In the genomic region with DNA sequence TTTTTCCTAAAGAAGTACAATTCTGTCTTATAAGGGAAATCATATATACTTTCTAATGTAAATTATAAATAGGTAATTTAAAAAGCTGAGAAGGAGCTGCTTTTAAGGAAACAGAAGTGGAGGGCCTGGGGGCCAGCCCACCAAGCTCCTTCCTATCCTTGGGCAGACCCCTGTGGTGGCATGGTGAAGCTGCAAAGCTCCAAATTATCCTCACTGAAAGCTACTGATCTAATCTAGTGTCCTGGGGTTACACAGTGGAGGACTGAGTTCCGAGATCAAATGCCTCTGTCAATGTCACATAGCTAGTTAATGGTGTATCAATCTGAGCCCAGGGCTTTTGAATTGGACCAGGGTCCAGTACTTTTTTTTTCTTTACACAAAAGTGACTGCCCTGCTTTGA, we compare ENCODE assay signal across 16 cellular contexts.
A peak's percentile ranks its signal among the peaks of the same experiment; 100 is the strongest.
DNase-seq lines count a peak whose midpoint lies in the region; ATAC-seq and TF ChIP-seq lines count a peak whose summit lies in the region.
"Had no signal": no experiment of that assay in that cellular context is flagged by ENCODE, and none has a peak within 500 bp of the region (broad histone marks: within the 10 kb centered on the region; RNA-seq: fewer than 3 reads in every experiment).

No MANE protein-coding gene starts in this region.

- H3K27ac ChIP-seq in SK-N-SH (ENCODE audit: low read depth in 2 of 2, low read length in 1 of 2) (no peak overlapping the region), PC-9 (peak overlapping the region; percentile 76), endodermal cell (ENCODE audit: low read depth, low read length) (no peak overlapping the region)
- H3K27ac ChIP-seq: KMS-11 had no signal

- TF ChIP-seq CTCF in SK-N-SH (IDR thresholded peaks at IDR 0.05) (no peak), PC-9 (conservative IDR thresholded peaks at IDR 0.05) (no peak), endodermal cell (conservative IDR thresholded peaks at IDR 0.05) (no peak), retinal pigment epithelial cell (conservative IDR thresholded peaks at IDR 0.05; ENCODE audit: low read depth, low read length) (peak; percentile 10)

- H3K4me1 Mint-ChIP-seq in endodermal cell: peaks cover 21% of the 10 kb centered on the region

- H3K79me2 ChIP-seq in SK-N-SH (ENCODE audit: insufficient read depth) (no peaks in the 10 kb centered on the region), PC-9 (ENCODE audit: low read depth) (no peaks in the 10 kb centered on the region)

- peaks cover 0 to 5% of the 10 kb centered on the region in 2 experiments; a peak in 2 of 4 replicates for H3K4me1 ChIP-seq in SK-N-SH (ENCODE audit: control insufficient read depth in 1 of 2, insufficient read depth in 2 of 2, low read depth in 1 of 2, low read length in 1 of 2)
- peaks cover 29% of the 10 kb centered on the region for H3K4me1 ChIP-seq in PC-9 (replicated peaks; ENCODE audit: insufficient read depth)
- peaks cover 5% of the 10 kb centered on the region for H3K4me1 ChIP-seq in endodermal cell (ENCODE audit: control insufficient read depth, insufficient read depth, low read length)

- peaks cover 32% of the 10 kb centered on the region for H3K27me3 Mint-ChIP-seq in endodermal cell (ENCODE audit: insufficient read depth)

- H3K9me2 ChIP-seq in SK-N-SH: no peaks in the 10 kb centered on the region
- H3K9me2 ChIP-seq in PC-9 (ENCODE audit: insufficient read depth): no peaks in the 10 kb centered on the region

- TF ChIP-seq RAD21 in SK-N-SH (IDR thresholded peaks at IDR 0.05; ENCODE audit: low read length): no peak; the same call in 1 of the 2 replicates

- H3K27me3 ChIP-seq in SK-N-SH (ENCODE audit: insufficient read depth) (no peaks in the 10 kb centered on the region), PC-9 (ENCODE audit: insufficient read depth, low read depth) (no peaks in the 10 kb centered on the region), endodermal cell (ENCODE audit: control insufficient read depth, insufficient read depth, low read length, poor library complexity, severe bottlenecking) (peaks cover 26% of the 10 kb centered on the region)
- H3K27me3 ChIP-seq: MG63 had no signal

- no peak overlapping the region for H3K4me3 ChIP-seq in SK-N-SH (ENCODE audit: low read depth in 2 of 2, low read length in 1 of 2)
- H3K4me3 ChIP-seq in PC-9: no peak overlapping the region
- no peak overlapping the region for H3K4me3 ChIP-seq in endodermal cell (ENCODE audit: low read length)
- H3K4me3 ChIP-seq in retinal pigment epithelial cell (ENCODE audit: low read length): no peak overlapping the region
- H3K4me3 ChIP-seq: MG63 had no signal

- H3K9me3 Mint-ChIP-seq in endodermal cell: peaks cover 6% of the 10 kb centered on the region

- H3K4me2 ChIP-seq in SK-N-SH (no peak overlapping the region), PC-9 (no peak overlapping the region)
- H3K4me2 ChIP-seq: KMS-11 had no signal

- H3K9ac ChIP-seq in SK-N-SH: no peak overlapping the region
- H3K9ac ChIP-seq in endodermal cell (ENCODE audit: extremely low read depth, low read length, poor library complexity, severe bottlenecking): no peak overlapping the region
- H3K9ac ChIP-seq: KMS-11 had no signal

- H3K36me3 ChIP-seq in SK-N-SH (replicated peaks in 1 of 2; ENCODE audit: control insufficient read depth in 1 of 2, insufficient read depth in 2 of 2, low read length in 1 of 2) (peaks cover 0 to 5% of the 10 kb centered on the region in 2 experiments), PC-9 (ENCODE audit: low read depth) (peaks cover 6% of the 10 kb centered on the region; the same call in 1 of the 2 replicates), endodermal cell (ENCODE audit: control insufficient read depth, insufficient read depth, low read length) (no peaks in the 10 kb centered on the region)
- H3K36me3 ChIP-seq: MG63 had no signal

- DNase-seq in SK-N-SH: no peak
- no peak for DNase-seq in PC-9
- peak; percentile 70 for DNase-seq in endodermal cell
- no peak for DNase-seq in retinal pigment epithelial cell (ENCODE audit: low read depth)
- no peak for DNase-seq in NCI-H226
- no peak for DNase-seq in medulla oblongata (ENCODE audit: extremely low spot score)
- DNase-seq: MG63, NCI-H1092, NCI-H146, NCI-H2081, NCI-H524 treated with DMSO at 0.1 percent for 48 hours had no signal

- no CpG with 5 or more reads among the region's 1 CpG for WGBS in SK-N-SH (ENCODE audit: low lambda C conversion rate)
- WGBS in endodermal cell (ENCODE audit: insufficient coverage in 1 of 2, insufficient read length in 1 of 2), 2 experiments: 42 to 63% methylated on average over 1 of the region's 1 CpG

- H3F3A ChIP-seq in SK-N-SH (replicated peaks; ENCODE audit: insufficient read depth) (no peaks in the 10 kb centered on the region), PC-9 (ENCODE audit: insufficient read depth, low read depth) (peaks cover 22% of the 10 kb centered on the region)

- peaks cover 5% of the 10 kb centered on the region; the same call in 1 of the 2 replicates for H3K9me3 ChIP-seq in SK-N-SH
- H3K9me3 ChIP-seq in PC-9 (ENCODE audit: insufficient read depth, low read depth): peaks cover 39% of the 10 kb centered on the region
- peaks cover 9% of the 10 kb centered on the region for H3K9me3 ChIP-seq in endodermal cell (ENCODE audit: control insufficient read depth, low read length)
- H3K9me3 ChIP-seq: MG63 had no signal

- H3K27ac Mint-ChIP-seq in endodermal cell: no peak overlapping the region

- H3K36me3 Mint-ChIP-seq in endodermal cell (ENCODE audit: low read depth): no peaks in the 10 kb centered on the region

- TF ChIP-seq EP300 in SK-N-SH (IDR thresholded peaks at IDR 0.05; ENCODE audit: borderline replicate concordance in 1 of 2, low read depth in 1 of 2, low read length in 1 of 2): no peak

- BruUV-seq in PC-9 (replicated peaks; lab: Mats Ljungman, UMichigan): no TSS peak

- H4K20me1 ChIP-seq in SK-N-SH (ENCODE audit: insufficient read depth): no peaks in the 10 kb centered on the region
- H4K20me1 ChIP-seq in PC-9 (ENCODE audit: insufficient read depth): no peaks in the 10 kb centered on the region

- no peak overlapping the region for H3K4me3 Mint-ChIP-seq in endodermal cell

- CTCF ChIA-PET in SK-N-SH (lab: Yijun Ruan, JAX) (interaction anchor here (0.8 to 1.8 kb wide), 5 partner anchors 10 to 264 kb away, joined by 5 to 7 read pairs (median 6); no protein-coding TSS in a partner anchor), PC-9 (lab: Charles Lee) (interaction anchor here (0.6 kb wide), 1 partner anchor 260 kb away, joined by 3 read pairs; no protein-coding TSS in a partner anchor)

- no peak for ATAC-seq in SK-N-SH treated with all-trans-retinoic acid at 6 μM for 48 hours
- no peak for ATAC-seq in GM21717 (IDR thresholded peaks at IDR 0.05; ENCODE audit: unreplicated experiment)
- ATAC-seq: HepG2, Right ventricle myocardium inferior had no signal

- intact Hi-C loops in PC-9 (cut with micrococcal nuclease; ENCODE audit: unreplicated experiment): no loop called here

- POLR2A ChIA-PET in SK-N-SH (lab: Yijun Ruan, JAX) (no interaction called here), PC-9 (lab: Charles Lee; ENCODE audit: unreplicated experiment) (interaction anchor here (0.7 to 0.8 kb wide), 3 partner anchors 18 to 215 kb away, joined by 3 to 7 read pairs (median 6); no protein-coding TSS in a partner anchor)

- H2AFZ ChIP-seq in SK-N-SH (ENCODE audit: low read depth) (no peak overlapping the region), PC-9 (no peak overlapping the region)

TF ChIP-seq in SK-N-SH, 30 proteins besides CTCF, POLR2A, EP300 and RAD21 (continues in another document):
- TF ChIP-seq GABPA (IDR thresholded peaks at IDR 0.05; ENCODE audit: low read depth): no peak

TF ChIP-seq in SK-N-SH treated with all-trans-retinoic acid at 6 μM for 48 hours, 23 proteins besides CTCF, POLR2A, EP300 and RAD21:
- no peak for TF ChIP-seq ZC3H10 (CRISPR knock-in tag; IDR thresholded peaks at IDR 0.05)
- TF ChIP-seq OSR1 (CRISPR knock-in tag; IDR thresholded peaks at IDR 0.05): no peak
- no peak for TF ChIP-seq ESRRG (CRISPR knock-in tag; IDR thresholded peaks at IDR 0.05)
- no peak for TF ChIP-seq SNAI2 (CRISPR knock-in tag; IDR thresholded peaks at IDR 0.05)
- TF ChIP-seq, protein P1, sequence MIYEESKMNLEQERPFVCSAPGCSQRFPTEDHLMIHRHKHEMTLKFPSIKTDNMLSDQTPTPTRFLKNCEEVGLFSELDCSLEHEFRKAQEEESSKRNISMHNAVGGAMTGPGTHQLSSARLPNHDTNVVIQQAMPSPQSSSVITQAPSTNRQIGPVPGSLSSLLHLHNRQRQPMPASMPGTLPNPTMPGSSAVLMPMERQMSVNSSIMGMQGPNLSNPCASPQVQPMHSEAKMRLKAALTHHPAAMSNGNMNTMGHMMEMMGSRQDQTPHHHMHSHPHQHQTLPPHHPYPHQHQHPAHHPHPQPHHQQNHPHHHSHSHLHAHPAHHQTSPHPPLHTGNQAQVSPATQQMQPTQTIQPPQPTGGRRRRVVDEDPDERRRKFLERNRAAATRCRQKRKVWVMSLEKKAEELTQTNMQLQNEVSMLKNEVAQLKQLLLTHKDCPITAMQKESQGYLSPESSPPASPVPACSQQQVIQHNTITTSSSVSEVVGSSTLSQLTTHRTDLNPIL (CRISPR knock-in tag; IDR thresholded peaks at IDR 0.05; ENCODE audit: low read depth): no peak
- TF ChIP-seq GLIS3 (CRISPR knock-in tag; IDR thresholded peaks at IDR 0.05): no peak
- no peak for TF ChIP-seq PPARA (CRISPR knock-in tag; IDR thresholded peaks at IDR 0.05; ENCODE audit: borderline replicate concordance)
- TF ChIP-seq ZNF8 (CRISPR knock-in tag; IDR thresholded peaks at IDR 0.05): no peak
- TF ChIP-seq ZNF565 (CRISPR knock-in tag; conservative IDR thresholded peaks at IDR 0.05; ENCODE audit: low read depth): no peak
- no peak for TF ChIP-seq ARNTL (CRISPR knock-in tag; IDR thresholded peaks at IDR 0.05; ENCODE audit: borderline replicate concordance, low read depth)
